22 cellular contexts compared by ENCODE assay signal in genomic region chr2:160469164-160469563, GRCh38. TPM values are rescaled to one million over a fixed set of nuclear protein-coding genes. Genes with fewer than 3 reads are reported as not detected.
DNase-seq lines count a peak whose midpoint lies in the region; ATAC-seq and TF ChIP-seq lines count a peak whose summit lies in the region.
"Had no signal": no experiment of that assay in that cellular context is flagged by ENCODE, and none has a peak within 500 bp of the region (broad histone marks: within the 10 kb centered on the region; RNA-seq: fewer than 3 reads in every experiment).

No MANE protein-coding gene starts in this region.

- H3K4me1 Mint-ChIP-seq in activated T-cell treated with anti-CD3 and anti-CD28 coated beads, Interleukin-2, amount 50 U/mL, for 72 hours (ENCODE audit: low read depth), result peaks cover 96% of the 10 kb centered on the region
- H3K4me1 Mint-ChIP-seq in chondrocyte (ENCODE audit: low read depth), result peaks cover 75% of the 10 kb centered on the region
- H3K4me1 Mint-ChIP-seq: naive B cell had no signal

- H3K36me3 ChIP-seq in muscle layer of duodenum (ENCODE audit: control insufficient read depth in 1 of 2, insufficient read depth in 2 of 2, low read length in 2 of 2) (no peaks in the 10 kb centered on the region), subcutaneous abdominal adipose tissue (ENCODE audit: control insufficient read depth in 5 of 5, insufficient read depth in 5 of 5, low read length in 5 of 5) (no peaks in the 10 kb centered on the region)
- H3K36me3 ChIP-seq: BLaER1 treated with 17β-estradiol and CSF1 and Interleukin-3, amounts not matched to agents 10 nM and 100 nM; prostate gland; thoracic aorta had no signal

- H3K4me3 Mint-ChIP-seq in activated T-cell treated with anti-CD3 and anti-CD28 coated beads, Interleukin-2, amount 50 U/mL, for 72 hours, result peak overlapping the region; percentile 55 to 70
- H3K4me3 Mint-ChIP-seq in chondrocyte (ENCODE audit: unreplicated experiment), result no peak overlapping the region
- H3K4me3 Mint-ChIP-seq: naive B cell had no signal

- in situ Hi-C loops in GM13976 (cut with MboI; ENCODE audit: low sequenced_read_pairs, unreplicated experiment), result no loop called here

- peak overlapping the region in 1 of 2 donors; percentile 23 for H3K4me3 ChIP-seq in muscle layer of duodenum (ENCODE audit: low read depth in 1 of 2, low read length in 2 of 2)
- no peak overlapping the region for H3K4me3 ChIP-seq in subcutaneous abdominal adipose tissue (ENCODE audit: low read depth in 1 of 5, low read length in 5 of 5)
- H3K4me3 ChIP-seq: A549; BLaER1 treated with 17β-estradiol and CSF1 and Interleukin-3, amounts not matched to agents 10 nM and 100 nM; prostate gland; thoracic aorta had no signal

- H3K9ac ChIP-seq in subcutaneous abdominal adipose tissue (ENCODE audit: low read length in 5 of 5), result peak overlapping the region in 1 of 5 donors; percentile 33
- H3K9ac ChIP-seq: BLaER1 treated with 17β-estradiol and CSF1 and Interleukin-3, amounts not matched to agents 10 nM and 100 nM had no signal

- TF ChIP-seq CTCF in chondrocyte (IDR thresholded peaks at IDR 0.05), result no peak
- no peak for TF ChIP-seq CTCF in GM13976 (IDR thresholded peaks at IDR 0.05; ENCODE audit: borderline replicate concordance, control extremely low read depth, extremely low read depth, insufficient read depth, missing control alignments)

- H3K27me3 Mint-ChIP-seq in activated T-cell treated with anti-CD3 and anti-CD28 coated beads, Interleukin-2, amount 50 U/mL, for 72 hours (ENCODE audit: low read depth), result no peaks in the 10 kb centered on the region
- H3K27me3 Mint-ChIP-seq in chondrocyte (ENCODE audit: low read depth), result no peaks in the 10 kb centered on the region

- peaks cover 6 to 41% of the 10 kb centered on the region in 2 donors for H3K4me1 ChIP-seq in muscle layer of duodenum (ENCODE audit: control insufficient read depth in 1 of 2, insufficient read depth in 2 of 2, low read length in 2 of 2)
- peaks cover 0 to 41% (median 28%) of the 10 kb centered on the region in 5 donors for H3K4me1 ChIP-seq in subcutaneous abdominal adipose tissue (ENCODE audit: control insufficient read depth in 5 of 5, insufficient read depth in 5 of 5, low read length in 5 of 5)
- H3K4me1 ChIP-seq: BLaER1 treated with 17β-estradiol and CSF1 and Interleukin-3, amounts not matched to agents 10 nM and 100 nM; prostate gland had no signal

- no peak for ATAC-seq in activated T-cell treated with anti-CD3 and anti-CD28 coated beads, Interleukin-2, amount 50 U/mL, for 72 hours (replicated peaks in 1 of 2)
- no peak for ATAC-seq in GM19452 (IDR thresholded peaks at IDR 0.05; ENCODE audit: unreplicated experiment)
- ATAC-seq: A549 had no signal

- peak overlapping the region; percentile 16 for H3K27ac Mint-ChIP-seq in activated T-cell treated with anti-CD3 and anti-CD28 coated beads, Interleukin-2, amount 50 U/mL, for 72 hours
- peak overlapping the region; percentile 6 for H3K27ac Mint-ChIP-seq in chondrocyte (ENCODE audit: unreplicated experiment)
- H3K27ac Mint-ChIP-seq: naive B cell had no signal

- H3K9me3 Mint-ChIP-seq in activated T-cell treated with anti-CD3 and anti-CD28 coated beads, Interleukin-2, amount 50 U/mL, for 72 hours, result no peaks in the 10 kb centered on the region
- no peaks in the 10 kb centered on the region for H3K9me3 Mint-ChIP-seq in chondrocyte (ENCODE audit: low read depth)
- H3K9me3 Mint-ChIP-seq: naive B cell had no signal

- H3K9me3 ChIP-seq in muscle layer of duodenum (ENCODE audit: control insufficient read depth in 1 of 2, low read length in 2 of 2) (no peaks in the 10 kb centered on the region), subcutaneous abdominal adipose tissue (ENCODE audit: control insufficient read depth in 5 of 5, low read length in 5 of 5) (no peaks in the 10 kb centered on the region)
- H3K9me3 ChIP-seq: A549; BLaER1 treated with 17β-estradiol and CSF1 and Interleukin-3, amounts not matched to agents 10 nM and 100 nM; prostate gland; thoracic aorta had no signal

- H3K36me3 Mint-ChIP-seq in activated T-cell treated with anti-CD3 and anti-CD28 coated beads, Interleukin-2, amount 50 U/mL, for 72 hours (ENCODE audit: insufficient read depth in 2 of 2), result no peaks in the 10 kb centered on the region
- no peaks in the 10 kb centered on the region for H3K36me3 Mint-ChIP-seq in chondrocyte (ENCODE audit: low read depth)
- H3K36me3 Mint-ChIP-seq: naive B cell had no signal

- H3K27me3 ChIP-seq in muscle layer of duodenum (ENCODE audit: low read depth, low read length) (no peaks in the 10 kb centered on the region), subcutaneous abdominal adipose tissue (ENCODE audit: control insufficient read depth in 5 of 5, insufficient read depth in 4 of 5, low read length in 5 of 5) (no peaks in the 10 kb centered on the region)
- H3K27me3 ChIP-seq: BLaER1 treated with 17β-estradiol and CSF1 and Interleukin-3, amounts not matched to agents 10 nM and 100 nM had no signal

- H3K27ac ChIP-seq in muscle layer of duodenum (ENCODE audit: low read length), result peak overlapping the region; percentile 52
- H3K27ac ChIP-seq in subcutaneous abdominal adipose tissue (ENCODE audit: low read depth, low read length), result peak overlapping the region; percentile 52
- H3K27ac ChIP-seq: A549; BLaER1 treated with 17β-estradiol and CSF1 and Interleukin-3, amounts not matched to agents 10 nM and 100 nM; prostate gland; thoracic aorta had no signal

- no peak for DNase-seq in activated T-cell treated with anti-CD3 and anti-CD28 coated beads, Interleukin-2, amount 50 U/mL, for 72 hours
- DNase-seq in activated T-cell treated with anti-CD3 and anti-CD28 coated beads, Interleukin-2, amount 50 U/mL, for 1 hour, result no peak
- no peak for DNase-seq in chondrocyte (ENCODE audit: low spot score)
- DNase-seq in GM13976 (ENCODE audit: low spot score), result no peak
- DNase-seq in NCI-H1105 treated with DMSO at 0.1 percent for 48 hours (lab: John Stamatoyannopoulos, UW), result no peak
- DNase-seq: activated CD4-positive, CD25-positive, alpha-beta regulatory T cell; activated gamma-delta T cell treated with Interleukin-2 at 50 U/mL for 16 hours; GDM1; naive B cell; NCI-H1048; NCI-H2107; NCI-H524; SHP77 treated with DMSO at 0.1 percent for 48 hours; stimulated activated CD4-positive, alpha-beta T cell treated with anti-CD3 and anti-CD28 coated beads, Interleukin-12 subunit alpha, Interleukin-12 subunit beta, amount 100 ng/mL, for 4 hours; T-helper 2 cell had no signal

RNA-seq across cellular contexts. Expression of gene RBMS1, which starts 24.4 kb away (rescaled TPM):
- 10 to 100 TPM; 48.4 to 55.1 TPM for total RNA-seq in activated T-cell treated with anti-CD3 and anti-CD28 coated beads, Interleukin-2, amount 50 U/mL, for 72 hours
- 133 to 184 TPM (median 137 TPM) in 3 replicates for total RNA-seq in chondrocyte
